8 cellular contexts compared by ENCODE assay signal in genomic region chr9:81686614-81687520, GRCh38. TPM values are rescaled to one million over a fixed set of nuclear protein-coding genes. Genes with fewer than 3 reads are reported as not detected.
DNase-seq lines count a peak whose midpoint lies in the region; ATAC-seq and TF ChIP-seq lines count a peak whose summit lies in the region.

No MANE protein-coding gene starts in this region.

- peaks cover 19% of the 10 kb centered on the region for H3K4me1 Mint-ChIP-seq in activated T-cell treated with anti-CD3 and anti-CD28 coated beads, Interleukin-2, amount 50 U/mL, for 4 hours (ENCODE audit: low read depth)

- H3K9me3 ChIP-seq in iPS-18a (ENCODE audit: control insufficient read depth, low read depth, low read length): no peaks in the 10 kb centered on the region

- H3K36me3 ChIP-seq in iPS-18a (ENCODE audit: control insufficient read depth, low read depth, low read length): peaks cover 42% of the 10 kb centered on the region

- peak overlapping the region; percentile 85 for H3K9ac ChIP-seq in iPS-18a (ENCODE audit: low read length)

- TF ChIP-seq CTCF in LNCAP (IDR thresholded peaks at IDR 0.05): peak; percentile 80
- peak; percentile 45 for TF ChIP-seq CTCF in cardiac fibroblast (IDR thresholded peaks at IDR 0.05; ENCODE audit: low read depth, low read length)

- no peak overlapping the region for H3K4me3 Mint-ChIP-seq in activated T-cell treated with anti-CD3 and anti-CD28 coated beads, Interleukin-2, amount 50 U/mL, for 4 hours

- H3K27me3 Mint-ChIP-seq in activated T-cell treated with anti-CD3 and anti-CD28 coated beads, Interleukin-2, amount 50 U/mL, for 4 hours (ENCODE audit: low read depth): peaks cover 21% of the 10 kb centered on the region

- H3K9me3 Mint-ChIP-seq in activated T-cell treated with anti-CD3 and anti-CD28 coated beads, Interleukin-2, amount 50 U/mL, for 4 hours: no peaks in the 10 kb centered on the region

- no peak for ATAC-seq in activated T-cell treated with anti-CD3 and anti-CD28 coated beads, Interleukin-2, amount 50 U/mL, for 4 hours
- no peak for ATAC-seq in HG03135 (IDR thresholded peaks at IDR 0.05; ENCODE audit: unreplicated experiment)

- H3K36me3 Mint-ChIP-seq in activated T-cell treated with anti-CD3 and anti-CD28 coated beads, Interleukin-2, amount 50 U/mL, for 4 hours (ENCODE audit: insufficient read depth): no peaks in the 10 kb centered on the region

- peaks cover 15% of the 10 kb centered on the region for H3K27me3 ChIP-seq in iPS-18a (ENCODE audit: control insufficient read depth, insufficient read depth, low read length)

- H3K4me3 ChIP-seq in cardiac fibroblast (replicated peaks in 1 of 2; ENCODE audit: low read depth in 2 of 2, low read length in 2 of 2) (peak overlapping the region; percentile 80 to 83), iPS-18a (ENCODE audit: low read length) (peak overlapping the region; percentile 83)

- DNase-seq in activated T-cell treated with anti-CD3 and anti-CD28 coated beads for 1 hour (ENCODE audit: low read depth): peak; percentile 22
- no peak for DNase-seq in activated T-cell treated with anti-CD3 and anti-CD28 coated beads, Interleukin-2, amount 50 U/mL, for 4 hours
- DNase-seq in RPMI7951 (ENCODE audit: low read depth): peak; percentile 77
- peak; percentile 89 to 91 for DNase-seq in cardiac fibroblast (ENCODE audit: low read depth in 2 of 2)
- peak; percentile 88 for DNase-seq in putamen (ENCODE audit: low spot score)

- peaks cover 42% of the 10 kb centered on the region for H3K4me1 ChIP-seq in iPS-18a (ENCODE audit: control insufficient read depth, low read depth, low read length)

- no peak overlapping the region for H3K27ac ChIP-seq in iPS-18a (ENCODE audit: low read length)

RNA-seq across cellular contexts. Expression of gene TLE1, which starts 2.5 kb away (rescaled TPM):
- under 1 TPM; 0.35 to 0.55 (median 0.49) TPM for total RNA-seq in activated T-cell treated with anti-CD3 and anti-CD28 coated beads, Interleukin-2, amount 50 U/mL, for 4 hours
- 19.2 and 20.1 TPM in 2 replicates for total RNA-seq in RPMI7951 (2014; rRNA removed; shearing (Covaris generic))

Comparison
In these comparisons a context has a peak if more than half of its experiments do, and no peak if none do; other contexts are left out.
1. RNA of gene TLE1, which starts 2.5 kb away (total RNA-seq): 19.2 to 20.1 TPM in RPMI7951; 0.35 to 0.55 TPM in activated T-cell treated with anti-CD3 and anti-CD28 coated beads, Interleukin-2, amount 50 U/mL, for 4 hours; every median in the first group is over 10 times any median in the second.